ENCODE assay signal across 1 cellular context in the genomic region with DNA sequence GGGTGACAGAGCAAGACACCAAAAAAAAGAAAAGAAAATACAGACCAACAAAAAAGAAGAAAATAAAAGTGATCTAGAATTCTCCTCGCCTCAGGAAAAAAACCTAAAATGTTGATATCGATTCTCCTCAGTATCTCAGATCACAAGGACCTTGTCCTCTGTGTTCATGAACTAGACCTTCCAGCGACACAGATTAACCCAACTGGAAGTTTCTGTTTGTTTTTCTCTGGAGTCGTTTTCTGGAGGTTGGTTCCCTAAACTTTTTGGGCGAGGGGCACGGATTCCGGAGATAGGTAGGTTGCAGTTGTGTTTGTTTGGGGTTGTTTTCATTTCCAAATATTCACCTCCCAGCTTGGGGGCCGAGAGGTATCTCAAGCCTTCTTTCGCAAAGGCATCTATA.
TF ChIP-seq lines count a peak whose summit lies in the region.

No MANE protein-coding gene starts in this region.

TF ChIP-seq in HepG2, 621 proteins besides CTCF, POLR2A, EP300 and RAD21 (continues in another document):
- TF ChIP-seq GTF3A (CRISPR knock-in tag; conservative IDR thresholded peaks at IDR 0.05) (no peak), NR2F1 (CRISPR knock-in tag; IDR thresholded peaks at IDR 0.05) (0 out of 4 replicates have a peak, but pooled peaks of 1 of the 2 experiments have one; percentile 27), AKNA (CRISPR knock-in tag; IDR thresholded peaks at IDR 0.05; ENCODE audit: borderline replicate concordance) (no peak), GFI1 (CRISPR knock-in tag; IDR thresholded peaks at IDR 0.05; ENCODE audit: borderline replicate concordance) (peak; percentile 12; the same call in 1 of the 2 replicates), ZNF136 (CRISPR knock-in tag; IDR thresholded peaks at IDR 0.05; ENCODE audit: low read depth) (no peak), NCOR1 (IDR thresholded peaks at IDR 0.05; ENCODE audit: borderline replicate concordance, low read length) (0 out of 2 replicates have a peak, but pooled peaks have one; percentile 25), ZNF549 (CRISPR knock-in tag; IDR thresholded peaks at IDR 0.05) (no peak), PITX1 (CRISPR knock-in tag; IDR thresholded peaks at IDR 0.05) (peak; percentile 19; the same call in 1 of the 2 replicates), ZNF737 (CRISPR knock-in tag; IDR thresholded peaks at IDR 0.05; ENCODE audit: borderline replicate concordance) (no peak), NFIB (CRISPR knock-in tag; IDR thresholded peaks at IDR 0.05; ENCODE audit: borderline replicate concordance) (no peak), SKI (IDR thresholded peaks at IDR 0.05; ENCODE audit: partially characterized antibody) (peak; percentile 68), KMT2A (CRISPR knock-in tag; IDR thresholded peaks at IDR 0.05) (no peak), BCL6 (CRISPR knock-in tag; IDR thresholded peaks at IDR 0.05) (peak; percentile 62), RFX1 (IDR thresholded peaks at IDR 0.05) (no peak), BORCS8-MEF2B (CRISPR knock-in tag; IDR thresholded peaks at IDR 0.05) (no peak), FIP1L1 (IDR thresholded peaks at IDR 0.05; ENCODE audit: borderline replicate concordance, insufficient read depth, low read depth, low read length) (no peak), KIAA2018 (CRISPR knock-in tag; IDR thresholded peaks at IDR 0.05; ENCODE audit: borderline replicate concordance) (no peak), SMARCC2 (IDR thresholded peaks at IDR 0.05) (no peak), RXRB (CRISPR knock-in tag; IDR thresholded peaks at IDR 0.05; ENCODE audit: borderline replicate concordance) (peak; percentile 56; the same call in 1 of the 2 replicates), ZNF333 (CRISPR knock-in tag; IDR thresholded peaks at IDR 0.05; ENCODE audit: borderline replicate concordance) (no peak), KDM5B (CRISPR knock-in tag; IDR thresholded peaks at IDR 0.05; ENCODE audit: borderline replicate concordance) (no peak), ZFP37 (CRISPR knock-in tag; IDR thresholded peaks at IDR 0.05; ENCODE audit: borderline replicate concordance) (no peak), HNRNPUL1 (IDR thresholded peaks at IDR 0.05; ENCODE audit: low read depth, low read length) (no peak), ZNF773 (CRISPR knock-in tag; IDR thresholded peaks at IDR 0.05; ENCODE audit: borderline replicate concordance) (no peak), ONECUT2 (CRISPR knock-in tag; IDR thresholded peaks at IDR 0.05) (peak; percentile 77), PHF21A (CRISPR knock-in tag; IDR thresholded peaks at IDR 0.05) (peak; percentile 43; the same call in 1 of the 2 replicates), ZNF263 (CRISPR knock-in tag; IDR thresholded peaks at IDR 0.05) (no peak), ZNF331 (CRISPR knock-in tag; IDR thresholded peaks at IDR 0.05) (no peak), ZC3H4 (CRISPR knock-in tag; IDR thresholded peaks at IDR 0.05; ENCODE audit: borderline replicate concordance) (no peak), E2F5 (CRISPR knock-in tag; conservative IDR thresholded peaks at IDR 0.05) (no peak), DMTF1 (CRISPR knock-in tag; IDR thresholded peaks at IDR 0.05) (no peak), DR1 (CRISPR knock-in tag; IDR thresholded peaks at IDR 0.05) (no peak), ZNF619 (CRISPR knock-in tag; IDR thresholded peaks at IDR 0.05) (no peak), ZNF615 (CRISPR knock-in tag; IDR thresholded peaks at IDR 0.05; ENCODE audit: borderline replicate concordance) (no peak), ZFP36 (IDR thresholded peaks at IDR 0.05; ENCODE audit: borderline replicate concordance, low read depth, low read length, partially characterized antibody) (no peak)
- TF ChIP-seq, protein P1, sequence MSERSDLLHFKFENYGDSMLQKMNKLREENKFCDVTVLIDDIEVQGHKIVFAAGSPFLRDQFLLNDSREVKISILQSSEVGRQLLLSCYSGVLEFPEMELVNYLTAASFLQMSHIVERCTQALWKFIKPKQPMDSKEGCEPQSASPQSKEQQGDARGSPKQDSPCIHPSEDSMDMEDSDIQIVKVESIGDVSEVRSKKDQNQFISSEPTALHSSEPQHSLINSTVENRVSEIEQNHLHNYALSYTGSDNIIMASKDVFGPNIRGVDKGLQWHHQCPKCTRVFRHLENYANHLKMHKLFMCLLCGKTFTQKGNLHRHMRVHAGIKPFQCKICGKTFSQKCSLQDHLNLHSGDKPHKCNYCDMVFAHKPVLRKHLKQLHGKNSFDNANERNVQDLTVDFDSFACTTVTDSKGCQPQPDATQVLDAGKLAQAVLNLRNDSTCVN (CRISPR knock-in tag; IDR thresholded peaks at IDR 0.05; ENCODE audit: borderline replicate concordance): peak; percentile 100
- TF ChIP-seq, protein P2, sequence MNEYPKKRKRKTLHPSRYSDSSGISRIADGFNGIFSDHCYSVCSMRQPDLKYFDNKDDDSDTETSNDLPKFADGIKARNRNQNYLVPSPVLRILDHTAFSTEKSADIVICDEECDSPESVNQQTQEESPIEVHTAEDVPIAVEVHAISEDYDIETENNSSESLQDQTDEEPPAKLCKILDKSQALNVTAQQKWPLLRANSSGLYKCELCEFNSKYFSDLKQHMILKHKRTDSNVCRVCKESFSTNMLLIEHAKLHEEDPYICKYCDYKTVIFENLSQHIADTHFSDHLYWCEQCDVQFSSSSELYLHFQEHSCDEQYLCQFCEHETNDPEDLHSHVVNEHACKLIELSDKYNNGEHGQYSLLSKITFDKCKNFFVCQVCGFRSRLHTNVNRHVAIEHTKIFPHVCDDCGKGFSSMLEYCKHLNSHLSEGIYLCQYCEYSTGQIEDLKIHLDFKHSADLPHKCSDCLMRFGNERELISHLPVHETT (CRISPR knock-in tag; conservative IDR thresholded peaks at IDR 0.05): no peak
- TF ChIP-seq, protein P3, sequence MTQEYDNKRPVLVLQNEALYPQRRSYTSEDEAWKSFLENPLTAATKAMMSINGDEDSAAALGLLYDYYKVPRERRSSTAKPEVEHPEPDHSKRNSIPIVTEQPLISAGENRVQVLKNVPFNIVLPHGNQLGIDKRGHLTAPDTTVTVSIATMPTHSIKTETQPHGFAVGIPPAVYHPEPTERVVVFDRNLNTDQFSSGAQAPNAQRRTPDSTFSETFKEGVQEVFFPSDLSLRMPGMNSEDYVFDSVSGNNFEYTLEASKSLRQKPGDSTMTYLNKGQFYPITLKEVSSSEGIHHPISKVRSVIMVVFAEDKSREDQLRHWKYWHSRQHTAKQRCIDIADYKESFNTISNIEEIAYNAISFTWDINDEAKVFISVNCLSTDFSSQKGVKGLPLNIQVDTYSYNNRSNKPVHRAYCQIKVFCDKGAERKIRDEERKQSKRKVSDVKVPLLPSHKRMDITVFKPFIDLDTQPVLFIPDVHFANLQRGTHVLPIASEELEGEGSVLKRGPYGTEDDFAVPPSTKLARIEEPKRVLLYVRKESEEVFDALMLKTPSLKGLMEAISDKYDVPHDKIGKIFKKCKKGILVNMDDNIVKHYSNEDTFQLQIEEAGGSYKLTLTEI (CRISPR knock-in tag; conservative IDR thresholded peaks at IDR 0.05): no peak
- TF ChIP-seq, protein P4, sequence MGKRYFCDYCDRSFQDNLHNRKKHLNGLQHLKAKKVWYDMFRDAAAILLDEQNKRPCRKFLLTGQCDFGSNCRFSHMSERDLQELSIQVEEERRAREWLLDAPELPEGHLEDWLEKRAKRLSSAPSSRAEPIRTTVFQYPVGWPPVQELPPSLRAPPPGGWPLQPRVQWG (CRISPR knock-in tag; IDR thresholded peaks at IDR 0.05; ENCODE audit: borderline replicate concordance, low read depth): no peak
